Comparison of ENCODE assay signal across 15 cellular contexts in the genomic region with DNA sequence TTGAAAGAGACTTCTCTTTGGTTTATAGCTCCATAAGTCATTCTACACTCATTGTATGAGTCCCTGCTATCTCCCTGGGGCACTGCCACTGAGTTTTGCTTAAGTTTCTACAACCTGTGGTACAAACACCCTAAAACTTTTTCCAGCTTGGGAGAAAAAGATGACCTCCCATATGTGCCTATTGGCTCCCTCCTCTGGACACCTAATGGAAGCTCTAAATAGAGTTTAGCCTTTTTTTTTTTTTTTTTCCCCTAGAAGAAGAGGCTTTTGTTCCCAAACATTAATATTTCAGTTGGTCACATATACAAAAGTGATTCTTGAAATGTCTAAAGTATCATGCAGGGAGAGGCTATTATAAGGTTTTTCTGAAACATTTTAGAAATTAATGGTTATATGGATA.
DNase-seq lines count a peak whose midpoint lies in the region; ATAC-seq, FAIRE-seq and TF ChIP-seq lines count a peak whose summit lies in the region.
"Had no signal": no experiment of that assay in that cellular context is flagged by ENCODE, and none has a peak within 500 bp of the region (broad histone marks: within the 10 kb centered on the region; RNA-seq: fewer than 3 reads in every experiment).

No MANE protein-coding gene starts in this region.

- H4K8ac ChIP-seq in mesenchymal stem cell (ENCODE audit: low read length) = no peak overlapping the region

- H3K27ac Mint-ChIP-seq in effector memory CD8-positive, alpha-beta T cell = no peak overlapping the region
- H3K27ac Mint-ChIP-seq in activated CD4-positive, alpha-beta T cell treated with anti-CD3 and anti-CD28 coated beads, Interleukin-2, amount 10 ng/mL, durations not matched to agents 7 days and 5 days = no peak overlapping the region
- H3K27ac Mint-ChIP-seq: activated T-helper 2 cell treated with anti-CD3 and anti-CD28 coated beads, Interferon-gamma antibody, Interleukin-2, Interleukin-4, amounts not matched to agents 10 μg/mL and 5 μg/mL and 100 μg/mL, durations not matched to agents 14 hours and 24 hours and 36 hours; stimulated activated memory B cell treated with anti-CD40 and anti-IgM and Interleukin-4, amounts not matched to agents 10 μg/mL and 1 μg/mL and 100 μg/mL, for 72 hours had no signal

- no peak overlapping the region for H4K91ac ChIP-seq in mesenchymal stem cell (ENCODE audit: low read length)

- peak; percentile 22 for TF ChIP-seq CTCF in D721Med (IDR thresholded peaks at IDR 0.05; ENCODE audit: insufficient read depth, missing control alignments)
- peak; percentile 57 for TF ChIP-seq CTCF in LNCAP (IDR thresholded peaks at IDR 0.05)
- peak; percentile 65 for TF ChIP-seq CTCF in VCaP (conservative IDR thresholded peaks at IDR 0.05)

- no peaks in the 10 kb centered on the region for H3K36me3 Mint-ChIP-seq in effector memory CD8-positive, alpha-beta T cell (ENCODE audit: insufficient read depth)
- no peaks in the 10 kb centered on the region for H3K36me3 Mint-ChIP-seq in activated CD4-positive, alpha-beta T cell treated with anti-CD3 and anti-CD28 coated beads, Interleukin-2, amount 10 ng/mL, durations not matched to agents 7 days and 5 days (ENCODE audit: low read depth)
- H3K36me3 Mint-ChIP-seq: stimulated activated memory B cell treated with anti-CD40 and anti-IgM and Interleukin-4, amounts not matched to agents 10 μg/mL and 1 μg/mL and 100 μg/mL, for 72 hours had no signal

- H3K27ac ChIP-seq in VCaP = no peak overlapping the region
- H3K27ac ChIP-seq in mesenchymal stem cell (ENCODE audit: low read length, poor library complexity, severe bottlenecking) = no peak overlapping the region
- H3K27ac ChIP-seq in substantia nigra (ENCODE audit: low read depth, low read length, poor library complexity, severe bottlenecking) = no peak overlapping the region

- no peak overlapping the region for H3K23ac ChIP-seq in mesenchymal stem cell (ENCODE audit: low read length in 2 of 2)

- no peak overlapping the region for H3K9ac ChIP-seq in mesenchymal stem cell (ENCODE audit: low read length)

- no peak overlapping the region for H3K14ac ChIP-seq in mesenchymal stem cell (ENCODE audit: low read length in 2 of 2)

- H2BK5ac ChIP-seq in mesenchymal stem cell (ENCODE audit: low read depth, low read length, poor library complexity, severe bottlenecking) = no peak overlapping the region

- no peak overlapping the region for H2BK120ac ChIP-seq in mesenchymal stem cell (ENCODE audit: low read depth, low read length)

- no peaks in the 10 kb centered on the region for H3K4me1 Mint-ChIP-seq in effector memory CD8-positive, alpha-beta T cell (ENCODE audit: low read depth in 2 of 2)
- H3K4me1 Mint-ChIP-seq in activated CD4-positive, alpha-beta T cell treated with anti-CD3 and anti-CD28 coated beads, Interleukin-2, amount 10 ng/mL, durations not matched to agents 7 days and 5 days = no peaks in the 10 kb centered on the region
- H3K4me1 Mint-ChIP-seq: stimulated activated memory B cell treated with anti-CD40 and anti-IgM and Interleukin-4, amounts not matched to agents 10 μg/mL and 1 μg/mL and 100 μg/mL, for 72 hours had no signal

- no peak overlapping the region for H2AK5ac ChIP-seq in mesenchymal stem cell (ENCODE audit: low read length, severe bottlenecking)

- no peaks in the 10 kb centered on the region for H3K4me1 ChIP-seq in mesenchymal stem cell (ENCODE audit: control insufficient read depth, insufficient read depth, low read depth, low read length)

- H3K4me3 Mint-ChIP-seq in effector memory CD8-positive, alpha-beta T cell = no peak overlapping the region
- H3K4me3 Mint-ChIP-seq in activated CD4-positive, alpha-beta T cell treated with anti-CD3 and anti-CD28 coated beads, Interleukin-2, amount 10 ng/mL, durations not matched to agents 7 days and 5 days = no peak overlapping the region
- H3K4me3 Mint-ChIP-seq: stimulated activated memory B cell treated with anti-CD40 and anti-IgM and Interleukin-4, amounts not matched to agents 10 μg/mL and 1 μg/mL and 100 μg/mL, for 72 hours had no signal

- H3K36me3 ChIP-seq in mesenchymal stem cell (ENCODE audit: control insufficient read depth in 1 of 2, insufficient read depth in 2 of 2, low read depth in 1 of 2, low read length in 2 of 2) = no peaks in the 10 kb centered on the region

- no peak overlapping the region for H3K4ac ChIP-seq in mesenchymal stem cell (ENCODE audit: low read depth in 1 of 2, low read length in 2 of 2)

- H3K27me3 ChIP-seq in mesenchymal stem cell (ENCODE audit: control insufficient read depth in 1 of 2, insufficient read depth in 1 of 2, low read length in 2 of 2) = no peaks in the 10 kb centered on the region

- H2BK15ac ChIP-seq in mesenchymal stem cell (ENCODE audit: low read depth, poor library complexity, severe bottlenecking) = no peak overlapping the region

- no peak for ATAC-seq in effector memory CD8-positive, alpha-beta T cell (replicated peaks)
- ATAC-seq: GM12878; left ventricle myocardium superior; stimulated activated memory B cell treated with anti-CD40 and anti-IgM and Interleukin-4, amounts not matched to agents 10 μg/mL and 1 μg/mL and 100 μg/mL, for 72 hours had no signal

- POLR2A ChIA-PET in activated CD4-positive, alpha-beta T cell treated with anti-CD3 and anti-CD28 coated beads, Interleukin-2, amount 10 ng/mL, durations not matched to agents 7 days and 5 days (lab: Charles Lee) = no interaction called here

- peaks cover 7% of the 10 kb centered on the region for H3K9me3 ChIP-seq in mesenchymal stem cell (ENCODE audit: control insufficient read depth, low read length)

- H3K18ac ChIP-seq in mesenchymal stem cell (ENCODE audit: low read depth in 1 of 2, low read length in 2 of 2) = no peak overlapping the region

- H3K27me3 Mint-ChIP-seq in effector memory CD8-positive, alpha-beta T cell = no peaks in the 10 kb centered on the region
- H3K27me3 Mint-ChIP-seq in activated CD4-positive, alpha-beta T cell treated with anti-CD3 and anti-CD28 coated beads, Interleukin-2, amount 10 ng/mL, durations not matched to agents 7 days and 5 days = no peaks in the 10 kb centered on the region
- H3K27me3 Mint-ChIP-seq: stimulated activated memory B cell treated with anti-CD40 and anti-IgM and Interleukin-4, amounts not matched to agents 10 μg/mL and 1 μg/mL and 100 μg/mL, for 72 hours had no signal

- DNase-seq in D721Med (ENCODE audit: insufficient read length, low spot score) (no peak), mesenchymal stem cell (peak; percentile 1), substantia nigra (lab: John Stamatoyannopoulos, UW) (no peak)
- DNase-seq in effector memory CD8-positive, alpha-beta T cell = no peak
- no peak for DNase-seq in activated CD4-positive, alpha-beta T cell treated with anti-CD3 and anti-CD28 coated beads, Interleukin-2, amount 50 U/mL, for 4 hours
- no peak for DNase-seq in activated CD4-positive, alpha-beta T cell treated with anti-CD3 and anti-CD28 coated beads, Interleukin-2, amount 10 ng/mL, durations not matched to agents 7 days and 5 days
- DNase-seq: activated CD4-positive, alpha-beta T cell treated with anti-CD3 and anti-CD28 coated beads for 4 hours; COR-L47; left ventricle myocardium superior; occipital lobe had no signal

- H2AFZ ChIP-seq in mesenchymal stem cell (ENCODE audit: low read depth, low read length) = no peak overlapping the region

- H3K4me3 ChIP-seq in mesenchymal stem cell (ENCODE audit: insufficient read depth in 1 of 2, low read depth in 1 of 2, low read length in 2 of 2) = no peak overlapping the region
- H3K4me3 ChIP-seq: GM12878 had no signal

- no peak for FAIRE-seq in D721Med (lab: Jason Lieb, UNC)
- FAIRE-seq: GM12878 had no signal

- H3K4me2 ChIP-seq in mesenchymal stem cell (ENCODE audit: low read length, poor library complexity, severe bottlenecking) = no peak overlapping the region

- CTCF ChIA-PET in activated CD4-positive, alpha-beta T cell treated with anti-CD3 and anti-CD28 coated beads, Interleukin-2, amount 10 ng/mL, durations not matched to agents 7 days and 5 days (lab: Charles Lee) = no interaction called here

- H3K79me1 ChIP-seq in mesenchymal stem cell (replicated peaks; ENCODE audit: low read length, poor library complexity, severe bottlenecking) = no peaks in the 10 kb centered on the region

- no peak overlapping the region for H2BK12ac ChIP-seq in mesenchymal stem cell (ENCODE audit: low read length in 2 of 2)

- peaks cover 0 to 6% of the 10 kb centered on the region in 2 donors for H3K9me3 Mint-ChIP-seq in effector memory CD8-positive, alpha-beta T cell
- no peaks in the 10 kb centered on the region for H3K9me3 Mint-ChIP-seq in activated CD4-positive, alpha-beta T cell treated with anti-CD3 and anti-CD28 coated beads, Interleukin-2, amount 10 ng/mL, durations not matched to agents 7 days and 5 days
- H3K9me3 Mint-ChIP-seq: activated T-helper 2 cell treated with anti-CD3 and anti-CD28 coated beads, Interferon-gamma antibody, Interleukin-2, Interleukin-4, amounts not matched to agents 10 μg/mL and 5 μg/mL and 100 μg/mL, durations not matched to agents 14 hours and 24 hours and 36 hours; stimulated activated memory B cell treated with anti-CD40 and anti-IgM and Interleukin-4, amounts not matched to agents 10 μg/mL and 1 μg/mL and 100 μg/mL, for 72 hours had no signal
